ENCODE assay signal across 31 cellular contexts in the genomic region with DNA sequence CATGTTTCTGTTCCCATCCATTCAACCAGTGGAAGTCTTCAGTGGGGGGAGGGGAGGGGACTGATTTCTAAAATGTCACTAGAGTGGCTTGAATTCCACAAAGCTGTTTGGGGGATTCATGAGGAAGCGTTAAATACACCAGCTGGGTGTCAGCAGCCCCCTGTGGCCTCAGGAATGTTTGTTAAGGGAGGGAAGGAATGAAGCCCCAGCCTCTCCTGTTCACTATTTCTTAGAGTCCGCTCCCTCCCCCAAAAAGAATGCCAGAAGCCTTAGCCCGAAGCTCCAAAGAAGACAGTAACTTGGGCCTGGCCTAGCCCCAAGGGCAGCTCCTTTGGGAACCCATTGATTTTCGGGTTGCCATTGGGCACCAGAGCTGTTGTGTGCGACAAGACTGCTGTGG. TPM values are rescaled to one million over a fixed set of nuclear protein-coding genes. Genes with fewer than 3 reads are reported as not detected.
DNase-seq lines count a peak whose midpoint lies in the region; ATAC-seq, FAIRE-seq and TF ChIP-seq lines count a peak whose summit lies in the region.
"Had no signal": no experiment of that assay in that cellular context is flagged by ENCODE, and none has a peak within 500 bp of the region (broad histone marks: within the 10 kb centered on the region; RNA-seq: fewer than 3 reads in every experiment).

No MANE protein-coding gene starts in this region.

- no peak overlapping the region for H3K4me3 ChIP-seq in HepG2 (replicated peaks in 1 of 3; ENCODE audit: insufficient read depth in 1 of 3, low read depth in 2 of 3, low read length in 3 of 3)
- no peak overlapping the region for H3K4me3 ChIP-seq in right lobe of liver
- peak overlapping the region; percentile 43 for H3K4me3 ChIP-seq in endocrine pancreas (ENCODE audit: control insufficient read depth, insufficient read depth, low read length)
- no peak overlapping the region for H3K4me3 ChIP-seq in mesenchymal stem cell (ENCODE audit: insufficient read depth in 1 of 2, low read depth in 1 of 2, low read length in 2 of 2)
- H3K4me3 ChIP-seq: upper lobe of right lung had no signal

- no peak for ATAC-seq in HepG2
- no peak for ATAC-seq in right lobe of liver
- no peak for ATAC-seq in HG02759 (IDR thresholded peaks at IDR 0.05; ENCODE audit: unreplicated experiment)
- ATAC-seq: activated CD4-positive, alpha-beta T cell treated with anti-CD3 and anti-CD28 coated beads for 36 hours; activated CD8-positive, alpha-beta T cell treated with anti-CD3 and anti-CD28 coated beads for 36 hours; Panc1; stimulated activated memory B cell treated with anti-CD40 and anti-IgM and Interleukin-4, amounts not matched to agents 10 μg/mL and 1 μg/mL and 100 μg/mL, for 72 hours had no signal

- H2BK12ac ChIP-seq in mesenchymal stem cell (ENCODE audit: low read length in 2 of 2): peak overlapping the region in 1 of 2 experiments; percentile 66

- BruUV-seq in HepG2 (replicated peaks; lab: Mats Ljungman, UMichigan): no TSS peak

- H4K8ac ChIP-seq in mesenchymal stem cell (ENCODE audit: low read length): no peak overlapping the region

- peak overlapping the region in 1 of 2 experiments; percentile 61 for H3K18ac ChIP-seq in mesenchymal stem cell (ENCODE audit: low read depth in 1 of 2, low read length in 2 of 2)

- H2BK15ac ChIP-seq in mesenchymal stem cell (ENCODE audit: low read depth, poor library complexity, severe bottlenecking): peak overlapping the region; percentile 83

- peak overlapping the region; percentile 73 for H2BK5ac ChIP-seq in mesenchymal stem cell (ENCODE audit: low read depth, low read length, poor library complexity, severe bottlenecking)

- H2BK120ac ChIP-seq in mesenchymal stem cell (ENCODE audit: low read depth, low read length): peak overlapping the region; percentile 19

- TF ChIP-seq CTCF in HepG2 (CRISPR knock-in tag; IDR thresholded peaks at IDR 0.05) (no peak), right lobe of liver (IDR thresholded peaks at IDR 0.05) (no peak)

- H2AFZ ChIP-seq in HepG2 (ENCODE audit: low read length) (no peak overlapping the region), mesenchymal stem cell (ENCODE audit: low read depth, low read length) (no peak overlapping the region)

- peak overlapping the region; percentile 39 for H4K91ac ChIP-seq in mesenchymal stem cell (ENCODE audit: low read length)

- no peak for TF ChIP-seq RAD21 in HepG2 (CRISPR knock-in tag; IDR thresholded peaks at IDR 0.05)

- in situ Hi-C loops in HepG2 (cut with HindIII; ENCODE audit: extremely low pct_ligation_motif_present, low pct_unique_long_range_greater_than_20kb): no loop called here

- no peak overlapping the region for H3K23ac ChIP-seq in mesenchymal stem cell (ENCODE audit: low read length in 2 of 2)

- no peak overlapping the region for H3K4ac ChIP-seq in mesenchymal stem cell (ENCODE audit: low read depth in 1 of 2, low read length in 2 of 2)

- no peaks in the 10 kb centered on the region for H3K79me1 ChIP-seq in mesenchymal stem cell (replicated peaks; ENCODE audit: low read length, poor library complexity, severe bottlenecking)

- H3K27ac ChIP-seq in HepG2 (ENCODE audit: extremely low read length, insufficient read depth, low read length) (no peak overlapping the region), right lobe of liver (peak overlapping the region in 1 of 3 donors; percentile 13), mesenchymal stem cell (ENCODE audit: low read length, poor library complexity, severe bottlenecking) (peak overlapping the region; percentile 85)
- H3K27ac ChIP-seq: KMS-11, upper lobe of right lung had no signal

- H3K4me1 ChIP-seq in HepG2 (ENCODE audit: insufficient read depth, low read length) (peaks cover 22% of the 10 kb centered on the region), right lobe of liver (peaks cover 0 to 16% (median 7%) of the 10 kb centered on the region in 4 donors), endocrine pancreas (ENCODE audit: control insufficient read depth, insufficient read depth, low read length) (no peaks in the 10 kb centered on the region), mesenchymal stem cell (ENCODE audit: control insufficient read depth, insufficient read depth, low read depth, low read length) (peaks cover 12% of the 10 kb centered on the region)

- H3K36me3 ChIP-seq in HepG2 (replicated peaks in 1 of 2; ENCODE audit: control insufficient read depth in 1 of 2, insufficient read depth in 2 of 2, low read length in 2 of 2) (no peaks in the 10 kb centered on the region), right lobe of liver (no peaks in the 10 kb centered on the region), endocrine pancreas (ENCODE audit: control insufficient read depth, insufficient read depth, low read length) (no peaks in the 10 kb centered on the region), mesenchymal stem cell (ENCODE audit: control insufficient read depth in 1 of 2, insufficient read depth in 2 of 2, low read depth in 1 of 2, low read length in 2 of 2) (no peaks in the 10 kb centered on the region)
- H3K36me3 ChIP-seq: upper lobe of right lung had no signal

- intact Hi-C loops in HepG2 (cut with micrococcal nuclease; ENCODE audit: unreplicated experiment): loop anchor here (5.0 kb wide), 1 partner anchor 58 kb away; no protein-coding TSS in a partner anchor
- intact Hi-C loops in right lobe of liver (cut with DNase I): no loop called here
- intact Hi-C loops in posterior vena cava (cut with DNase I): no loop called here

- WGBS in HepG2 (ENCODE audit: low lambda C conversion rate): no CpG with 5 or more reads among the region's 5 CpGs
- WGBS in right lobe of liver (ENCODE audit: insufficient coverage, low coverage, low lambda C conversion rate, missing lambda C conversion rate): 42% methylated on average over 2 of the region's 5 CpGs
- 25% methylated on average over 4 of the region's 5 CpGs for WGBS in mesenchymal stem cell

- DNase-seq in HepG2 (ENCODE audit: low spot score) (no peak), right lobe of liver (no peak), mesenchymal stem cell (peak; percentile 6), H4 (ENCODE audit: low spot score) (no peak), posterior vena cava (ENCODE audit: low spot score) (no peak), NK-92 (lab: John Stamatoyannopoulos, UW; ENCODE audit: unreplicated experiment) (no peak)
- DNase-seq: 8988T; activated CD4-positive, alpha-beta T cell treated with anti-CD3 and anti-CD28 coated beads for 36 hours; activated CD8-positive, alpha-beta memory T cell treated with anti-CD3 and anti-CD28 coated beads, Interleukin-2, amount 50 U/mL, for 48 hours; activated CD8-positive, alpha-beta T cell treated with anti-CD3 and anti-CD28 coated beads for 36 hours; activated naive CD4-positive, alpha-beta T cell treated with Interleukin-2 at 50 U/mL for 16 hours; cerebellar nuclear complex; DMS79; GOT3; hippocampal formation; kidney; midbrain; naive B cell; NCI-H2227 treated with DMSO at 0.1 percent for 48 hours; nucleus accumbens; Right ventricle myocardium superior; T-helper 2 cell; upper lobe of right lung had no signal

- H4K20me1 ChIP-seq in HepG2 (ENCODE audit: insufficient read depth, low read length): no peaks in the 10 kb centered on the region

- H3K9me3 ChIP-seq in HepG2 (ENCODE audit: low read length): no peaks in the 10 kb centered on the region
- no peaks in the 10 kb centered on the region for H3K9me3 ChIP-seq in right lobe of liver
- no peaks in the 10 kb centered on the region for H3K9me3 ChIP-seq in endocrine pancreas (ENCODE audit: control insufficient read depth, low read length)
- peaks cover 5% of the 10 kb centered on the region for H3K9me3 ChIP-seq in mesenchymal stem cell (ENCODE audit: control insufficient read depth, low read length)
- H3K9me3 ChIP-seq: upper lobe of right lung had no signal

- H3K4me2 ChIP-seq in HepG2 (ENCODE audit: low read depth, low read length) (peak overlapping the region; percentile 70; the same call in 1 of the 2 replicates), mesenchymal stem cell (ENCODE audit: low read length, poor library complexity, severe bottlenecking) (peak overlapping the region; percentile 10)
- H3K4me2 ChIP-seq: KMS-11 had no signal

- CTCF ChIA-PET in HepG2 (lab: Yijun Ruan, JAX; ENCODE audit: low intra/inter-chr PET ratio, low total read pairs): no interaction called here

- no peak overlapping the region for H3K9ac ChIP-seq in HepG2 (ENCODE audit: insufficient read depth, low read depth, low read length)
- peak overlapping the region; percentile 13 for H3K9ac ChIP-seq in endocrine pancreas (ENCODE audit: control insufficient read depth, insufficient read depth, low read length)
- no peak overlapping the region for H3K9ac ChIP-seq in mesenchymal stem cell (ENCODE audit: low read length)
- H3K9ac ChIP-seq: KMS-11 had no signal

- no peak overlapping the region for H2AK5ac ChIP-seq in mesenchymal stem cell (ENCODE audit: low read length, severe bottlenecking)

- TF ChIP-seq POLR2A in HepG2 (IDR thresholded peaks at IDR 0.05; ENCODE audit: insufficient read depth in 1 of 2, low read depth in 2 of 2, low read length in 2 of 2) (no peak), right lobe of liver (IDR thresholded peaks at IDR 0.05) (no peak)

- H3K79me2 ChIP-seq in HepG2 (ENCODE audit: insufficient read depth, low read length): peaks cover 16% of the 10 kb centered on the region

- no peak overlapping the region for H3K14ac ChIP-seq in mesenchymal stem cell (ENCODE audit: low read length in 2 of 2)

- H3K27me3 ChIP-seq in HepG2 (ENCODE audit: control insufficient read depth in 1 of 2, insufficient read depth in 2 of 2, low read length in 2 of 2) (no peaks in the 10 kb centered on the region; a peak in 1 of 5 replicates), right lobe of liver (no peaks in the 10 kb centered on the region), endocrine pancreas (ENCODE audit: control insufficient read depth, insufficient read depth, low read length) (no peaks in the 10 kb centered on the region), mesenchymal stem cell (ENCODE audit: control insufficient read depth in 1 of 2, insufficient read depth in 1 of 2, low read length in 2 of 2) (peaks cover 0 to 45% of the 10 kb centered on the region in 2 experiments)
- H3K27me3 ChIP-seq: upper lobe of right lung had no signal

- POLR2A ChIA-PET in HepG2 (lab: Yijun Ruan, JAX): interaction anchor here (1.1 kb wide), 1 partner anchor 56 kb away, joined by 6 read pairs; no protein-coding TSS in a partner anchor

- TF ChIP-seq EP300 in HepG2 (IDR thresholded peaks at IDR 0.05; ENCODE audit: low read depth in 2 of 2, low read length in 2 of 2) (no peak), HepG2 (CRISPR knock-in tag; IDR thresholded peaks at IDR 0.05; ENCODE audit: borderline replicate concordance) (no peak)

- no peak for FAIRE-seq in HepG2 (lab: Jason Lieb, UNC)
- FAIRE-seq: HTR-8/SVneo, kidney had no signal

RNA-seq across cellular contexts. Expression of a gene that starts 3.3 kb away (rescaled TPM):
- total RNA-seq in HepG2 (2016; rRNA removed; fragmentation: Illumina TruSeq; extraction: Trizol) (1.3 and 1.4 TPM in 2 replicates), right lobe of liver (1 to 10 TPM; 3.6 to 7.5 (median 3.9) TPM), posterior vena cava (1 to 10 TPM; 1.2 to 1.8 TPM)
- total RNA-seq in HepG2 (2016; cell fraction: cytosol; rRNA removed; fragmentation: Illumina TruSeq; extraction: Trizol; ENCODE audit: low read depth): 0.62 and 0.71 TPM in 2 replicates
- 1.2 and 1.3 TPM in 2 replicates for total RNA-seq in HepG2 (2016; cell fraction: insoluble cytoplasmic fraction; rRNA removed; fragmentation: Illumina TruSeq; extraction: Trizol)
- 0.68 and 0.90 TPM in 2 replicates for total RNA-seq in HepG2 (2016; cell fraction: membrane; rRNA removed; fragmentation: Illumina TruSeq; extraction: Trizol)
- 1.8 and 2.1 TPM in 2 replicates for total RNA-seq in HepG2 (2016; cell fraction: nucleus; rRNA removed; fragmentation: Illumina TruSeq; extraction: Trizol)
- 0.92 and 0.97 TPM in 2 replicates for polyA plus RNA-seq in HepG2 (2011; rRNA removed)
- polyA plus RNA-seq in HepG2 (2011; cell fraction: cytosol; rRNA removed): 0.56 and 0.71 TPM in 2 replicates
- 2.5 TPM in 2 replicates for polyA plus RNA-seq in HepG2 (2011; cell fraction: nucleus; rRNA removed)
- 2.4 and 2.5 TPM in 2 replicates for polyA plus RNA-seq in HepG2 (2012)
- 0.08 TPM in 2 replicates for polyA plus RNA-seq in HepG2 (2016; cell fraction: cytosol; fragmentation: Illumina TruSeq; extraction: Trizol; ENCODE audit: low read depth)
- 1.2 and 1.3 TPM in 2 replicates for polyA plus RNA-seq in HepG2 (2016; cell fraction: insoluble cytoplasmic fraction; fragmentation: Illumina TruSeq; extraction: Trizol; ENCODE audit: low read depth)
- 0.15 and 0.20 TPM in 2 replicates for polyA plus RNA-seq in HepG2 (2016; cell fraction: membrane; fragmentation: Illumina TruSeq; extraction: Trizol; ENCODE audit: low read depth)
- 1.9 and 2.3 TPM in 2 replicates for polyA plus RNA-seq in HepG2 (2016; cell fraction: nucleus; fragmentation: Illumina TruSeq; extraction: Trizol; ENCODE audit: insufficient read depth, low read depth)
- 2.5 TPM in 1 of 2 replicates, not detected in the other for polyA minus RNA-seq in HepG2 (2011; rRNA and poly(A)+ RNA removed; ENCODE audit: low replicate concordance)
- polyA minus RNA-seq in HepG2 (2011; cell fraction: cytosol; rRNA and poly(A)+ RNA removed): 1.7 and 1.8 TPM in 2 replicates
- polyA minus RNA-seq in HepG2 (2011; cell fraction: nucleus; rRNA and poly(A)+ RNA removed): 3.1 and 3.2 TPM in 2 replicates
- 7.9 TPM for polyA plus RNA-seq in mesenchymal stem cell (2013, experiment 1 of 2)
- 7.6 TPM for polyA plus RNA-seq in mesenchymal stem cell (2013, experiment 2 of 2)
- total RNA-seq in H4 (2014; rRNA removed; shearing (Covaris generic)): 2.5 and 3.6 TPM in 2 replicates
- total RNA-seq: activated CD4-positive, alpha-beta T cell treated with anti-CD3 and anti-CD28 coated beads for 36 hours; activated CD8-positive, alpha-beta T cell treated with anti-CD3 and anti-CD28 coated beads for 36 hours; activated T-helper 1 cell treated with anti-CD3 and anti-CD28 coated beads, Interleukin-12 subunit alpha, Interleukin-12 subunit beta, Interleukin-2, Interleukin-4 antibody, amounts not matched to agents 30 ng/mL and 10 ng/mL and 1 ng/mL, durations not matched to agents 14 hours and 24 hours and 36 hours had no signal

RNA-seq across cellular contexts. Expression of a gene that starts 23.9 kb away (rescaled TPM):
- total RNA-seq in HepG2 (2016; rRNA removed; fragmentation: Illumina TruSeq; extraction: Trizol): 0.60 and 0.89 TPM in 2 replicates
- total RNA-seq in HepG2 (2016; cell fraction: cytosol; rRNA removed; fragmentation: Illumina TruSeq; extraction: Trizol; ENCODE audit: low read depth): 0.30 and 0.44 TPM in 2 replicates
- 0.30 and 0.87 TPM in 2 replicates for total RNA-seq in HepG2 (2016; cell fraction: insoluble cytoplasmic fraction; rRNA removed; fragmentation: Illumina TruSeq; extraction: Trizol)
- 0.59 TPM in 2 replicates for total RNA-seq in HepG2 (2016; cell fraction: membrane; rRNA removed; fragmentation: Illumina TruSeq; extraction: Trizol)
- total RNA-seq in HepG2 (2016; cell fraction: nucleus; rRNA removed; fragmentation: Illumina TruSeq; extraction: Trizol): 0.31 and 0.94 TPM in 2 replicates
- polyA plus RNA-seq in HepG2 (2011; rRNA removed): 0.30 and 0.57 TPM in 2 replicates
- 0.62 and 1.1 TPM in 2 replicates for polyA plus RNA-seq in HepG2 (2011; cell fraction: cytosol; rRNA removed)
- polyA plus RNA-seq in HepG2 (2011; cell fraction: nucleus; rRNA removed): 0.40 and 0.64 TPM in 2 replicates
- 1.3 TPM in 2 replicates for polyA plus RNA-seq in HepG2 (2012)
- 0.40 and 0.47 TPM in 2 replicates for polyA plus RNA-seq in HepG2 (2016; cell fraction: cytosol; fragmentation: Illumina TruSeq; extraction: Trizol; ENCODE audit: low read depth)
- polyA plus RNA-seq in HepG2 (2016; cell fraction: insoluble cytoplasmic fraction; fragmentation: Illumina TruSeq; extraction: Trizol; ENCODE audit: low read depth): 0.40 and 0.85 TPM in 2 replicates
- 0.27 and 0.89 TPM in 2 replicates for polyA plus RNA-seq in HepG2 (2016; cell fraction: membrane; fragmentation: Illumina TruSeq; extraction: Trizol; ENCODE audit: low read depth)
- 1.0 TPM in 2 replicates for polyA plus RNA-seq in HepG2 (2016; cell fraction: nucleus; fragmentation: Illumina TruSeq; extraction: Trizol; ENCODE audit: insufficient read depth, low read depth)
- polyA minus RNA-seq in HepG2 (2011; rRNA and poly(A)+ RNA removed; ENCODE audit: low replicate concordance): 0.09 and 4.3 TPM in 2 replicates
- polyA minus RNA-seq in HepG2 (2011; cell fraction: cytosol; rRNA and poly(A)+ RNA removed): not detected in 2 replicates
- 0.87 TPM in 1 of 2 replicates, not detected in the other for polyA minus RNA-seq in HepG2 (2011; cell fraction: nucleus; rRNA and poly(A)+ RNA removed)
- total RNA-seq in right lobe of liver: 1 to 10 TPM in 1 of 6 experiments, under 1 TPM in 4, not detected in 1; 0.26 to 1.1 (median 0.43) TPM
- 1.2 TPM for polyA plus RNA-seq in mesenchymal stem cell (2013, experiment 1 of 2)
- polyA plus RNA-seq in mesenchymal stem cell (2013, experiment 2 of 2): 1.3 TPM
- total RNA-seq in H4 (2014; rRNA removed; shearing (Covaris generic)): not detected in 2 replicates
- 1 to 10 TPM in 1 of 2 donors, not detected in 1; 1.1 TPM for total RNA-seq in posterior vena cava
- total RNA-seq: activated CD4-positive, alpha-beta T cell treated with anti-CD3 and anti-CD28 coated beads for 36 hours; activated CD8-positive, alpha-beta T cell treated with anti-CD3 and anti-CD28 coated beads for 36 hours; activated T-helper 1 cell treated with anti-CD3 and anti-CD28 coated beads, Interleukin-12 subunit alpha, Interleukin-12 subunit beta, Interleukin-2, Interleukin-4 antibody, amounts not matched to agents 30 ng/mL and 10 ng/mL and 1 ng/mL, durations not matched to agents 14 hours and 24 hours and 36 hours; Right ventricle myocardium superior; subcutaneous adipose tissue had no signal
